24 cellular contexts compared by ENCODE assay signal in the genomic region with DNA sequence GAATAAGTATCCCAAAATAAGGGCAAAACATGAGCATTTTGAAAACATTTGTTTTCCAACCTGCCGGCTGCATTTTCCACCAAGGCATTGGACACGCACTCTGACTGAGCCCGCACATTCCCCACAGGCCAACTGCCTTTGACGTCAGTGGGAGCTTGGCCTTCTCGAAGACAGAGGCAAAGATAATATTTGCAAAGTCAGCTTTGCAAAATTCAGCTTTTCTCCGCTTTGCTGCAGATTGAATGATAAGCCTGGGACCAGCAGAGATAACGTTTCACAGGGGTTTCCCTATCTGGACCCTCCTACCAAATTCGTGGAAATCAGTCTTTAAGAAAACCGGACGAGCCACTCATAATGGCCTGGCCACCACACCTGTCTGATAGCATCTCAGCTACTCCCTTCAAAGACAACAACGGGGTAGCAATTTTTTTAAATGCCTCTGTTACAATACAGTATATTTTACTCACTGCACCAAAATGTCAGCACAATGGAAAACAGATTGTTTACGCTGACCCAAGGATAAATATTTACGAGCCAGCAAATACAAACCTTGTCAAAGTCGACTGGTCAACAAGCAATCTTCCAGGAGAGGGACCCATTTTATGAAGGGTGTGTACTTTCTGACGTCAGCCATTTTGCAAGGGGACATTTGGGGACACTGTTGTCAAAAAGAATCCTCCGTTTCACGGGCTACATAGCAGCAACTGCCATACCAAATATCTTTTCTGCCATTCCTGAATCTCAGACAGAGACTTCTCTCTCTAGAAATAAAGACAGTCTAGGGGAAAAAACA.
DNase-seq lines count a peak whose midpoint lies in the region; ATAC-seq and TF ChIP-seq lines count a peak whose summit lies in the region.
"Had no signal": no experiment of that assay in that cellular context is flagged by ENCODE, and none has a peak within 500 bp of the region (broad histone marks: within the 10 kb centered on the region; RNA-seq: fewer than 3 reads in every experiment).

No MANE protein-coding gene starts in this region.

- no TSS peak for BruUV-seq in Panc1 (replicated peaks; lab: Mats Ljungman, UMichigan)

- H3K79me2 ChIP-seq in Karpas-422 (ENCODE audit: low read length): no peaks in the 10 kb centered on the region

- no peak for ATAC-seq in Panc1
- no peak for ATAC-seq in left cardiac atrium
- ATAC-seq: foreskin keratinocyte; lower lobe of right lung; naive thymus-derived CD4-positive, alpha-beta T cell; right cardiac atrium; upper lobe of right lung had no signal

- in situ Hi-C loops in Panc1 (cut with HindIII; ENCODE audit: low pct_unique_long_range_greater_than_20kb, low sequenced_read_pairs): no loop called here

- no peaks in the 10 kb centered on the region for H3K36me3 ChIP-seq in HUES48 (ENCODE audit: control insufficient read depth, insufficient read depth, low read length)
- H3K36me3 ChIP-seq in Panc1 (ENCODE audit: control insufficient read depth, insufficient read depth, low read length): no peaks in the 10 kb centered on the region
- no peaks in the 10 kb centered on the region for H3K36me3 ChIP-seq in Karpas-422 (ENCODE audit: insufficient read depth, low read length)
- H3K36me3 ChIP-seq: BE2C, lower lobe of right lung, upper lobe of right lung had no signal

- POLR2A ChIA-PET in Panc1 (lab: Charles Lee): interaction anchor here (0.5 kb wide), 1 partner anchor 11 kb away, joined by 6 read pairs; no protein-coding TSS in a partner anchor

- no peak for DNase-seq in Panc1 (ENCODE audit: low read depth, low spot score)
- DNase-seq in mesenteric fat pad (ENCODE audit: low spot score): peak; percentile 53
- DNase-seq in effector CD8-positive, alpha-beta T cell (lab: John Stamatoyannopoulos, UW): no peak
- no peak for DNase-seq in Karpas-422
- DNase-seq in HPDE6-E6E7 (ENCODE audit: extremely low spot score): no peak
- DNase-seq in left cardiac atrium: no peak
- DNase-seq: activated B cell treated with CpG ODN at 0.5 μM for 24 hours; activated CD4-positive, alpha-beta T cell treated with anti-CD3 and anti-CD28 coated beads, Interleukin-2, amount 50 U/mL, for 48 hours; activated naive CD8-positive, alpha-beta T cell treated with anti-CD3 and anti-CD28 coated beads for 36 hours; BE2C; COR-L47; DMS79 treated with DMSO at 0.1 percent for 48 hours; foreskin keratinocyte; Kasumi-1; lower lobe of right lung; naive thymus-derived CD4-positive, alpha-beta T cell; NCI-H1048; NCI-H2029; right cardiac atrium; stimulated activated CD4-positive, alpha-beta T cell treated with anti-CD3 and anti-CD28 coated beads, Interleukin-15, amount 100 ng/mL, for 24 hours; T1000; upper lobe of right lung had no signal

- intact Hi-C loops in Panc1 (cut with micrococcal nuclease; ENCODE audit: unreplicated experiment) (no loop called here), left cardiac atrium (cut with DNase I) (no loop called here)

- H3K4me3 ChIP-seq in HUES48 (ENCODE audit: low read depth, low read length): no peak overlapping the region
- H3K4me3 ChIP-seq in Panc1 (ENCODE audit: low read depth in 2 of 2, low read length in 2 of 2): no peak overlapping the region
- no peak overlapping the region for H3K4me3 ChIP-seq in Karpas-422 (ENCODE audit: low read length)
- H3K4me3 ChIP-seq: lower lobe of right lung, upper lobe of right lung had no signal

- H3K9me3 ChIP-seq in HUES48 (ENCODE audit: control insufficient read depth, insufficient read depth, low read length): no peaks in the 10 kb centered on the region
- no peaks in the 10 kb centered on the region for H3K9me3 ChIP-seq in Panc1 (ENCODE audit: control insufficient read depth, insufficient read depth, low read depth, low read length)
- H3K9me3 ChIP-seq in Karpas-422 (ENCODE audit: low read length): no peaks in the 10 kb centered on the region
- H3K9me3 ChIP-seq: BE2C, lower lobe of right lung, upper lobe of right lung had no signal

- H2AFZ ChIP-seq in Karpas-422 (ENCODE audit: low read length): no peak overlapping the region

- H3K4me1 ChIP-seq in HUES48 (ENCODE audit: control insufficient read depth, insufficient read depth, low read length): peaks cover 62% of the 10 kb centered on the region
- peaks cover 53% of the 10 kb centered on the region for H3K4me1 ChIP-seq in Panc1 (ENCODE audit: control insufficient read depth, insufficient read depth, low read length)
- H3K4me1 ChIP-seq in Karpas-422 (ENCODE audit: low read length): no peaks in the 10 kb centered on the region
- H3K4me1 ChIP-seq: BE2C, lower lobe of right lung, upper lobe of right lung had no signal

- no peaks in the 10 kb centered on the region for H4K20me1 ChIP-seq in Karpas-422 (ENCODE audit: insufficient read depth, low read depth, low read length)

- CTCF ChIA-PET in Panc1 (lab: Charles Lee): no interaction called here

- H3K27me3 ChIP-seq in HUES48 (ENCODE audit: control insufficient read depth, insufficient read depth, low read length) (no peaks in the 10 kb centered on the region), Panc1 (ENCODE audit: control insufficient read depth, insufficient read depth, low read length) (no peaks in the 10 kb centered on the region), Karpas-422 (ENCODE audit: low read length) (no peaks in the 10 kb centered on the region)
- H3K27me3 ChIP-seq: BE2C, foreskin keratinocyte had no signal

- no peaks in the 10 kb centered on the region for H3K9me2 ChIP-seq in Karpas-422 (replicated peaks; ENCODE audit: insufficient read depth, low read length)

- H3K27ac ChIP-seq in 22Rv1 (peak overlapping the region; percentile 86), HUES48 (ENCODE audit: low read depth, low read length) (peak overlapping the region; percentile 81), Panc1 (ENCODE audit: low read length) (peak overlapping the region; percentile 83), Karpas-422 (ENCODE audit: low read length) (no peak overlapping the region)
- H3K27ac ChIP-seq: foreskin keratinocyte, lower lobe of right lung, upper lobe of right lung had no signal

- H3K9ac ChIP-seq in HUES48 (ENCODE audit: low read depth, low read length) (no peak overlapping the region), Karpas-422 (ENCODE audit: low read length) (no peak overlapping the region)

- no peak overlapping the region for H3K4me2 ChIP-seq in Karpas-422 (ENCODE audit: low read depth, low read length, poor library complexity, severe bottlenecking)

- TF ChIP-seq CTCF in 22Rv1 (IDR thresholded peaks at IDR 0.05): no peak
- no peak for TF ChIP-seq CTCF in Panc1 (IDR thresholded peaks at IDR 0.05)
